ENCODE assay signal across 13 cellular contexts in the genomic region with DNA sequence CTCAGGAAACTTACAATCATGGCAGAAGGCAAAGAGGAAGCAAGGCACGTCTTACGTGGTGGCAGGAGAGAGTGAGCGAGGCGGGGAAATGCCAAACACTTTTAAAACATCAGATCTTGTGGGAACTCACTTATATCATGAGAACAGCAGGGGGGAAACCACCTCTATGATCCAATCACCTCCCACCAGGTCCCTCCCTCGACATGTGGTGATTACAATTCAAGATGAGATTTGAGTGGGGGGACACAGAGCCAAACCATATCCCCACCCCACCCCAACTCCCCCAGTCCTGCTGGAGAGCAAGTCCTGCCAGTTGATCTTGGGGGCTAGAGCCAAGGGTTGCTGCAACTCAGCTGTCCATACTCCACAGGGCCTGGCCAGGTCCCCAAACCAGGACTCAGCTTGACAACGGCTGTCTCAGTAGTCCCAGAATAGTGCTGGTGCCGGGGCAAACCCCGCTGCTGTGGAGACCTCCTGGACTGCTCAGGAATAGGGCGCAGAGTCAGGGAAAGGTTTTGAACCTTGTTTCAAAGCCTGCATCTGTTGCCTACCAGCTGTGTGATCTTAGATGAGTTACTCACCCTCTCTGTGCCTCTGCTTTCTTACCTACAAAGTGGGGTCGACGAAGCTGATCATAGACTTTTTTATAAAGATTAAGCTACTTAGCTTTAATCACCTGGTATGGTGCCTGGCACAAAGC.
DNase-seq lines count a peak whose midpoint lies in the region; ATAC-seq and TF ChIP-seq lines count a peak whose summit lies in the region.
"Had no signal": no experiment of that assay in that cellular context is flagged by ENCODE, and none has a peak within 500 bp of the region (broad histone marks: within the 10 kb centered on the region; RNA-seq: fewer than 3 reads in every experiment).

No MANE protein-coding gene starts in this region.

- no peak overlapping the region for H2BK12ac ChIP-seq in neuronal stem cell (ENCODE audit: low read length)

- POLR2A ChIA-PET in CD4-positive, alpha-beta memory T cell (lab: Charles Lee; ENCODE audit: partially characterized antibody), result interaction anchor here (1.8 kb wide), 1 partner anchor 8 kb away, joined by 7 read pairs; no protein-coding TSS in a partner anchor

- WGBS in neuronal stem cell (ENCODE audit: extremely low coverage in 2 of 2, insufficient read length in 2 of 2, insufficient replicate concordance in 1 of 2), 2 donors, result no CpG with 5 or more reads among the region's 11 CpGs

- H3K27me3 ChIP-seq in CD4-positive, alpha-beta memory T cell (ENCODE audit: insufficient read depth, low read length), result no peaks in the 10 kb centered on the region
- peaks cover 0 to 3% (median 0%) of the 10 kb centered on the region in 3 experiments for H3K27me3 ChIP-seq in neuronal stem cell (ENCODE audit: control insufficient read depth in 3 of 3, insufficient read depth in 3 of 3, low read depth in 1 of 3, low read length in 3 of 3)

- H3K27ac Mint-ChIP-seq in T-helper 2 cell treated with Interferon-gamma antibody and Interleukin-4, amounts not matched to agents 5 μg/mL and 100 μg/mL, for 36 hours, result no peak overlapping the region
- peak overlapping the region in 5 of 7 donors; percentile 43 to 89 (median 81) for H3K27ac Mint-ChIP-seq in CD4-positive, alpha-beta memory T cell
- H3K27ac Mint-ChIP-seq in activated naive CD8-positive, alpha-beta T cell treated with anti-CD3 and anti-CD28 coated beads for 36 hours, result peak overlapping the region; percentile 88
- H3K27ac Mint-ChIP-seq in osteocyte (ENCODE audit: unreplicated experiment), result no peak overlapping the region
- H3K27ac Mint-ChIP-seq: type B pancreatic cell had no signal

- H3K4me3 ChIP-seq in CD4-positive, alpha-beta memory T cell (ENCODE audit: low read length in 2 of 2), result no peak overlapping the region
- no peak overlapping the region for H3K4me3 ChIP-seq in neuronal stem cell (ENCODE audit: low read length in 2 of 2)
- H3K4me3 ChIP-seq: A549, mucosa of descending colon had no signal

- no peak overlapping the region for H3K4me3 Mint-ChIP-seq in T-helper 2 cell treated with Interferon-gamma antibody and Interleukin-4, amounts not matched to agents 5 μg/mL and 100 μg/mL, for 36 hours
- H3K4me3 Mint-ChIP-seq in CD4-positive, alpha-beta memory T cell, result no peak overlapping the region
- H3K4me3 Mint-ChIP-seq in activated naive CD8-positive, alpha-beta T cell treated with anti-CD3 and anti-CD28 coated beads for 36 hours, result no peak overlapping the region
- no peak overlapping the region for H3K4me3 Mint-ChIP-seq in osteocyte (ENCODE audit: unreplicated experiment)
- H3K4me3 Mint-ChIP-seq: type B pancreatic cell had no signal

- peaks cover 24% of the 10 kb centered on the region for H3K36me3 ChIP-seq in CD4-positive, alpha-beta memory T cell (ENCODE audit: insufficient read depth, low read length)
- H3K36me3 ChIP-seq in neuronal stem cell (replicated peaks in 1 of 2; ENCODE audit: control insufficient read depth in 2 of 2, insufficient read depth in 2 of 2, low read length in 2 of 2), result no peaks in the 10 kb centered on the region

- H3K9me3 Mint-ChIP-seq in T-helper 2 cell treated with Interferon-gamma antibody and Interleukin-4, amounts not matched to agents 5 μg/mL and 100 μg/mL, for 36 hours, result no peaks in the 10 kb centered on the region
- peaks cover 0 to 3% (median 0%) of the 10 kb centered on the region in 8 donors for H3K9me3 Mint-ChIP-seq in CD4-positive, alpha-beta memory T cell
- H3K9me3 Mint-ChIP-seq in activated naive CD8-positive, alpha-beta T cell treated with anti-CD3 and anti-CD28 coated beads for 36 hours, result peaks cover 11% of the 10 kb centered on the region
- H3K9me3 Mint-ChIP-seq in osteocyte (ENCODE audit: unreplicated experiment), result no peaks in the 10 kb centered on the region
- H3K9me3 Mint-ChIP-seq: type B pancreatic cell had no signal

- no peak overlapping the region for H2BK5ac ChIP-seq in neuronal stem cell (ENCODE audit: low read length)

- H3K9ac ChIP-seq in neuronal stem cell (ENCODE audit: low read depth, low read length, poor library complexity), result no peak overlapping the region

- H3K14ac ChIP-seq in neuronal stem cell (ENCODE audit: low read length), result no peak overlapping the region

- H3K79me1 ChIP-seq in neuronal stem cell (ENCODE audit: low read depth, low read length), result no peaks in the 10 kb centered on the region

- H3K4me1 Mint-ChIP-seq in T-helper 2 cell treated with Interferon-gamma antibody and Interleukin-4, amounts not matched to agents 5 μg/mL and 100 μg/mL, for 36 hours (ENCODE audit: low read depth), result peaks cover 22% of the 10 kb centered on the region
- peaks cover 15 to 44% (median 28%) of the 10 kb centered on the region in 4 donors for H3K4me1 Mint-ChIP-seq in CD4-positive, alpha-beta memory T cell
- peaks cover 40% of the 10 kb centered on the region for H3K4me1 Mint-ChIP-seq in activated naive CD8-positive, alpha-beta T cell treated with anti-CD3 and anti-CD28 coated beads for 36 hours
- peaks cover 5% of the 10 kb centered on the region for H3K4me1 Mint-ChIP-seq in osteocyte (ENCODE audit: unreplicated experiment)

- H3K9me3 ChIP-seq in CD4-positive, alpha-beta memory T cell (ENCODE audit: control insufficient read depth in 1 of 2, low read length in 2 of 2), result no peaks in the 10 kb centered on the region
- no peaks in the 10 kb centered on the region for H3K9me3 ChIP-seq in neuronal stem cell (replicated peaks in 1 of 2; ENCODE audit: control insufficient read depth in 2 of 2, insufficient read depth in 1 of 2, low read depth in 1 of 2, low read length in 2 of 2)
- H3K9me3 ChIP-seq: A549, mucosa of descending colon had no signal

- no peak overlapping the region for H4K91ac ChIP-seq in neuronal stem cell (ENCODE audit: low read depth, low read length, poor library complexity)

- TF ChIP-seq CTCF in osteocyte (IDR thresholded peaks at IDR 0.05), result no peak

- DNase-seq in T-helper 2 cell treated with Interferon-gamma antibody and Interleukin-4, amounts not matched to agents 5 μg/mL and 100 μg/mL, for 36 hours (ENCODE audit: low spot score), result peak; percentile 52
- no peak for DNase-seq in T-helper 2 cell
- peak in 1 of 5 donors; percentile 19 for DNase-seq in CD4-positive, alpha-beta memory T cell
- no peak for DNase-seq in activated naive CD8-positive, alpha-beta T cell treated with anti-CD3 and anti-CD28 coated beads for 36 hours
- DNase-seq in neuronal stem cell (ENCODE audit: low spot score), result no peak
- DNase-seq in osteocyte (ENCODE audit: extremely low spot score, unreplicated experiment), result no peak
- no peak for DNase-seq in NCI-H2227 (lab: John Stamatoyannopoulos, UW; ENCODE audit: unreplicated experiment)
- DNase-seq: foreskin fibroblast, NCI-H1930 had no signal

- no peak overlapping the region for H3K23ac ChIP-seq in neuronal stem cell (ENCODE audit: low read depth, low read length, poor library complexity)

- no peaks in the 10 kb centered on the region for H3K27me3 Mint-ChIP-seq in T-helper 2 cell treated with Interferon-gamma antibody and Interleukin-4, amounts not matched to agents 5 μg/mL and 100 μg/mL, for 36 hours (ENCODE audit: low read depth)
- peaks cover 0 to 2% of the 10 kb centered on the region in 2 donors for H3K27me3 Mint-ChIP-seq in CD4-positive, alpha-beta memory T cell
- H3K27me3 Mint-ChIP-seq in activated naive CD8-positive, alpha-beta T cell treated with anti-CD3 and anti-CD28 coated beads for 36 hours, result no peaks in the 10 kb centered on the region
- H3K27me3 Mint-ChIP-seq in osteocyte (ENCODE audit: unreplicated experiment), result no peaks in the 10 kb centered on the region

- H4K8ac ChIP-seq in neuronal stem cell (ENCODE audit: low read depth, low read length), result no peak overlapping the region

- H2BK120ac ChIP-seq in neuronal stem cell (ENCODE audit: low read depth, low read length), result no peak overlapping the region

- H3K18ac ChIP-seq in neuronal stem cell (ENCODE audit: low read length), result no peak overlapping the region

- intact Hi-C loops in CD4-positive, alpha-beta memory T cell (cut with micrococcal nuclease), result loop anchor here (5.0 kb wide), 1 partner anchor 201 kb away; no protein-coding TSS in a partner anchor

- H3K4me1 ChIP-seq in CD4-positive, alpha-beta memory T cell (ENCODE audit: insufficient read depth, low read length), result peaks cover 16% of the 10 kb centered on the region
- peaks cover 3 to 5% of the 10 kb centered on the region in 2 donors for H3K4me1 ChIP-seq in neuronal stem cell (ENCODE audit: control insufficient read depth in 2 of 2, insufficient read depth in 1 of 2, low read depth in 1 of 2, low read length in 2 of 2)
- H3K4me1 ChIP-seq: A549 had no signal

- peaks cover 14% of the 10 kb centered on the region for H3K36me3 Mint-ChIP-seq in T-helper 2 cell treated with Interferon-gamma antibody and Interleukin-4, amounts not matched to agents 5 μg/mL and 100 μg/mL, for 36 hours (ENCODE audit: low read depth)
- H3K36me3 Mint-ChIP-seq in CD4-positive, alpha-beta memory T cell, result peaks cover 16 to 36% of the 10 kb centered on the region in 2 donors
- H3K36me3 Mint-ChIP-seq in activated naive CD8-positive, alpha-beta T cell treated with anti-CD3 and anti-CD28 coated beads for 36 hours, result peaks cover 39% of the 10 kb centered on the region
- H3K36me3 Mint-ChIP-seq in osteocyte (ENCODE audit: unreplicated experiment), result peaks cover 6% of the 10 kb centered on the region
- H3K36me3 Mint-ChIP-seq: type B pancreatic cell had no signal

- no peak overlapping the region for H3K27ac ChIP-seq in CD4-positive, alpha-beta memory T cell (ENCODE audit: low read depth, low read length)
- H3K27ac ChIP-seq in neuronal stem cell (replicated peaks; ENCODE audit: low read length), result no peak overlapping the region
- H3K27ac ChIP-seq: A549 had no signal

- CTCF ChIA-PET in CD4-positive, alpha-beta memory T cell (lab: Charles Lee; ENCODE audit: partially characterized antibody), result interaction anchor here (0.9 to 3.1 kb wide), 9 partner anchors 15 to 222 kb away, joined by 3 to 28 read pairs (median 5); no protein-coding TSS in a partner anchor

- H3K4me2 ChIP-seq in neuronal stem cell (ENCODE audit: insufficient read depth, low read length, poor library complexity, severe bottlenecking), result no peak overlapping the region
- H3K4me2 ChIP-seq: A549 had no signal

- ATAC-seq in GM21723 (IDR thresholded peaks at IDR 0.05; ENCODE audit: unreplicated experiment), result no peak
- ATAC-seq: A549 had no signal

- H2BK15ac ChIP-seq in neuronal stem cell (ENCODE audit: low read length), result no peak overlapping the region

- peak overlapping the region; percentile 49 for H2AK5ac ChIP-seq in neuronal stem cell (ENCODE audit: low read depth, low read length)

- H3K4ac ChIP-seq in neuronal stem cell (ENCODE audit: low read length), result no peak overlapping the region

- no peak overlapping the region for H2AFZ ChIP-seq in neuronal stem cell (ENCODE audit: low read length)

Comparison
In these comparisons a context has a peak if more than half of its experiments do, and no peak if none do; other contexts are left out.
1. H3K27ac Mint-ChIP-seq: peak in CD4-positive, alpha-beta memory T cell (5 of 7) and activated naive CD8-positive, alpha-beta T cell treated with anti-CD3 and anti-CD28 coated beads for 36 hours (single experiment); none in T-helper 2 cell treated with Interferon-gamma antibody and Interleukin-4, amounts not matched to agents 5 μg/mL and 100 μg/mL, for 36 hours (single experiment) and osteocyte (single experiment).